ENCODE assay signal across 9 cellular contexts in the genomic region with DNA sequence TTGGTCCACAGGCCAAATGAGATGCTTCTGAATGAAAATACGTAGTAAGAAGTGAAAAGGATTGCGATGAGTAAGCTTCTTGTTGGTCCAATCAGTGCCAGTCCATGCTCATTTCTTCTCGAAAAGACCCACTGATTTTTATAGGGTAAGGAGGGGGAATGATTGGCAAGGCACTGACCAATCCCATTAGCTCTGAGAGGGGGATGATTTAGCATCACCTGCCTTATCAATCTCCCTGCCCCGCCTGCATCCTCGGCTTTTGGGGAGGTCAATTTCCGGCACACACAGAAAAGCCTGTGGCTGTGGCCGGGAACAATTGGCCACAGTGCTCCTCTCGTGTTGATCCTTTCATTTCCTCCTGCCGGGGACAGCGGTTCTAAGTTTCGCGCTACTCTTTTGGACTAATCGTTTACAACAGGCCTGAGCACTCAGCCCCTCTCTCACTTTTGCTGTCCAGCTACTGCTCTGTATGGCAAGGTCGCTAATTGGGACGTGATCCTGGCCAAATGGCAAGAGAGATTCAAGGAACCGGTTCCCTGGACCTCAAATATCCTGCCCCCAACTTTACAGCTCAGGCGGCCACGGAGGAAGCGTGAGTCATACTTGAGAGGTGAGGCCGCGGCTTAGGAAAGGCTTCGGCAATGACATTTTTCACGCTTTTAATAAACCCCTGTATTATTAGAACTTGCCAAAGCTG. TPM values are rescaled to one million over a fixed set of nuclear protein-coding genes. Genes with fewer than 3 reads are reported as not detected.
DNase-seq lines count a peak whose midpoint lies in the region; ATAC-seq, FAIRE-seq and TF ChIP-seq lines count a peak whose summit lies in the region.
"Had no signal": no experiment of that assay in that cellular context is flagged by ENCODE, and none has a peak within 500 bp of the region (broad histone marks: within the 10 kb centered on the region; RNA-seq: fewer than 3 reads in every experiment).

No MANE protein-coding gene starts in this region.

- H3K4me3 Mint-ChIP-seq in T-cell, result peak overlapping the region in 2 of 3 donors; percentile 20 to 43
- no peak overlapping the region for H3K4me3 Mint-ChIP-seq in H9
- H3K4me3 Mint-ChIP-seq in glutamatergic neuron (ENCODE audit: unreplicated experiment), result no peak overlapping the region

- no peak overlapping the region for H4K8ac ChIP-seq in H9 (replicated peaks; ENCODE audit: insufficient read length, low read depth, low read length)

- no peak overlapping the region for H3K9ac ChIP-seq in H9 (ENCODE audit: extremely low read depth, insufficient read length, low read length)
- no peak overlapping the region for H3K9ac ChIP-seq in kidney (ENCODE audit: low read length in 2 of 2)

- no peak overlapping the region for H3K23ac ChIP-seq in H9 (ENCODE audit: insufficient read length, low read depth, low read length)

- H3K4me1 Mint-ChIP-seq in T-cell (peaks cover 0 to 8% (median 0%) of the 10 kb centered on the region in 3 donors), H9 (peaks cover 12 to 16% of the 10 kb centered on the region in 2 experiments), glutamatergic neuron (ENCODE audit: low read depth, unreplicated experiment) (peaks cover 5% of the 10 kb centered on the region)

- CTCF ChIA-PET in T-cell (lab: Charles Lee), result no interaction called here

- no peak overlapping the region for H3K27ac Mint-ChIP-seq in T-cell
- no peak overlapping the region for H3K27ac Mint-ChIP-seq in H9
- no peak overlapping the region for H3K27ac Mint-ChIP-seq in glutamatergic neuron (ENCODE audit: unreplicated experiment)

- H3K4ac ChIP-seq in H9 (ENCODE audit: low read depth, low read length), result no peak overlapping the region

- H3K14ac ChIP-seq in H9 (ENCODE audit: insufficient read depth, low read length), result no peak overlapping the region

- H3T11ph ChIP-seq in H9 (ENCODE audit: low read length), result no peak overlapping the region

- H3K4me1 ChIP-seq in H9 (ENCODE audit: insufficient read depth, low read length) (no peaks in the 10 kb centered on the region; the same call in 1 of the 2 replicates), kidney (ENCODE audit: control insufficient read depth in 1 of 2, insufficient read depth in 1 of 2, low read depth in 1 of 2, low read length in 2 of 2) (no peaks in the 10 kb centered on the region)

- H2AFZ ChIP-seq in H9 (ENCODE audit: low read length), result no peak overlapping the region

- no peak overlapping the region for H3K4me2 ChIP-seq in H9 (ENCODE audit: insufficient read depth, insufficient read length, low read length)

- H3K18ac ChIP-seq in H9 (ENCODE audit: insufficient read length, low read depth, low read length), result no peak overlapping the region

- H3K36me3 ChIP-seq in H7 (replicated peaks; ENCODE audit: control insufficient read depth, insufficient read depth, low read length) (no peaks in the 10 kb centered on the region), kidney (ENCODE audit: control insufficient read depth in 1 of 2, insufficient read depth in 2 of 2, low read length in 2 of 2) (no peaks in the 10 kb centered on the region)

- no CpG with 5 or more reads among the region's 23 CpGs for WGBS in H9 (ENCODE audit: extremely low coverage, insufficient read length, low lambda C conversion rate)

- no peak overlapping the region for H2BK120ac ChIP-seq in H9 (ENCODE audit: low read depth, low read length, poor library complexity, severe bottlenecking)

- TF ChIP-seq CTCF in fibroblast of mammary gland (conservative IDR thresholded peaks at IDR 0.05; ENCODE audit: control insufficient read depth, insufficient read depth, low read depth, low read length) (no peak), H9 (conservative IDR thresholded peaks at IDR 0.05) (no peak), glutamatergic neuron (IDR thresholded peaks at IDR 0.05; ENCODE audit: partially characterized antibody, unreplicated experiment) (no peak), kidney (IDR thresholded peaks at IDR 0.05; ENCODE audit: borderline replicate concordance, extremely low read depth, insufficient read depth) (no peak)

- FAIRE-seq in kidney (lab: Jason Lieb, UNC), result no peak

- POLR2A ChIA-PET in T-cell (lab: Charles Lee), result no interaction called here

- no peak overlapping the region for H2BK15ac ChIP-seq in H9 (ENCODE audit: low read depth, low read length)

- H3K79me2 ChIP-seq in H9 (ENCODE audit: insufficient read depth, low read length), result no peaks in the 10 kb centered on the region

- H3K27me3 ChIP-seq in H7 (ENCODE audit: control insufficient read depth, insufficient read depth, low read length) (no peaks in the 10 kb centered on the region), H9 (ENCODE audit: insufficient read depth, low read length) (no peaks in the 10 kb centered on the region)

- H3K27ac ChIP-seq in H9 (ENCODE audit: insufficient read length, low read depth, low read length) (no peak overlapping the region), kidney (ENCODE audit: low read depth in 2 of 2, low read length in 2 of 2) (no peak overlapping the region)

- H3K36me3 Mint-ChIP-seq in T-cell (no peaks in the 10 kb centered on the region), H9 (ENCODE audit: insufficient read depth in 1 of 3, low read depth in 3 of 3) (no peaks in the 10 kb centered on the region), glutamatergic neuron (ENCODE audit: unreplicated experiment) (no peaks in the 10 kb centered on the region)

- H4K91ac ChIP-seq in H9 (ENCODE audit: insufficient read length, low read depth, low read length), result no peak overlapping the region

- H3K9me3 ChIP-seq in H9 (ENCODE audit: control insufficient read depth, low read depth, low read length) (no peaks in the 10 kb centered on the region), kidney (ENCODE audit: control insufficient read depth in 1 of 2, low read length in 2 of 2) (no peaks in the 10 kb centered on the region)

- no peaks in the 10 kb centered on the region for H3K79me1 ChIP-seq in H9 (ENCODE audit: insufficient read depth, low read depth, low read length, poor library complexity, severe bottlenecking)

- no peak overlapping the region for H4K5ac ChIP-seq in H9 (ENCODE audit: insufficient read length, low read depth, low read length)

- intact Hi-C loops in kidney (cut with DNase I), result no loop called here

- no peak overlapping the region for H2BK5ac ChIP-seq in H9 (ENCODE audit: insufficient read length, low read length)

- H4K20me1 ChIP-seq in H9 (ENCODE audit: control insufficient read depth, insufficient read depth, insufficient read length), result no peaks in the 10 kb centered on the region

- H3K4me3 ChIP-seq in H7 (ENCODE audit: insufficient read depth, low read depth, low read length) (no peak overlapping the region), fibroblast of mammary gland (ENCODE audit: control insufficient read depth, low read depth, low read length) (no peak overlapping the region), kidney (ENCODE audit: low read length in 2 of 2) (no peak overlapping the region)

- no peak overlapping the region for H2BK12ac ChIP-seq in H9 (ENCODE audit: insufficient read length, low read depth, low read length)

- ATAC-seq in T-cell (replicated peaks in 1 of 4), result no peak
- ATAC-seq in left lobe of liver, result no peak

- DNase-seq in A172 (ENCODE audit: low spot score) (peak; percentile 98), H7 (peak; percentile 35), T-cell (no peak), fibroblast of mammary gland (ENCODE audit: low read depth) (peak; percentile 36), left lobe of liver (ENCODE audit: low spot score) (no peak), H9 (no peak), glutamatergic neuron (no peak), kidney (no peak)
- DNase-seq: effector memory CD4-positive, alpha-beta T cell had no signal

- no peak overlapping the region for H2BK20ac ChIP-seq in H9 (ENCODE audit: low read depth, low read length, poor library complexity, severe bottlenecking)

- H3K27me3 Mint-ChIP-seq in T-cell (peaks cover 4 to 18% of the 10 kb centered on the region in 2 donors), H9 (ENCODE audit: low read depth) (peaks cover 7% of the 10 kb centered on the region; the same call in 1 of the 2 replicates), glutamatergic neuron (ENCODE audit: unreplicated experiment) (peaks cover 1% of the 10 kb centered on the region)

- no peaks in the 10 kb centered on the region for H3K23me2 ChIP-seq in H9 (ENCODE audit: insufficient read length, low read depth, low read length, poor library complexity, severe bottlenecking)

- no peaks in the 10 kb centered on the region for H3K9me3 Mint-ChIP-seq in T-cell
- H3K9me3 Mint-ChIP-seq in H9, result no peaks in the 10 kb centered on the region
- H3K9me3 Mint-ChIP-seq in glutamatergic neuron (ENCODE audit: unreplicated experiment), result no peaks in the 10 kb centered on the region

- no peak overlapping the region for H3K56ac ChIP-seq in H9 (ENCODE audit: insufficient read length, low read depth, low read length)

- no peak overlapping the region for H2AK5ac ChIP-seq in H9 (ENCODE audit: insufficient read length, low read length)

RNA-seq across cellular contexts. Expression of gene TBX4, which starts 43.1 kb away (rescaled TPM):
- 0.10 and 1.0 TPM in 2 replicates for total RNA-seq in A172 (2014; rRNA removed; shearing (Covaris generic))
- total RNA-seq in H7 (2014; rRNA removed; shearing (Covaris generic)), result not detected in 2 replicates
- total RNA-seq in T-cell (not detected), left lobe of liver (not detected), H9 (2021) (not detected in 2 replicates), glutamatergic neuron (ENCODE audit: unreplicated experiment) (not detected), kidney (not detected)
- not detected for polyA plus RNA-seq in kidney (ENCODE audit: insufficient read depth, low read depth, low replicate concordance)

Comparison
In these comparisons a context has a peak if more than half of its experiments do, and no peak if none do; other contexts are left out.
1. DNase-seq: peak in A172 (single experiment), H7 (single experiment) and fibroblast of mammary gland (single experiment); none in T-cell (0 of 34), left lobe of liver (single experiment), H9 (single experiment), glutamatergic neuron (single experiment) and kidney (single experiment).
2. H3K4me3 Mint-ChIP-seq: peak in T-cell (2 of 3); none in H9 (0 of 2) and glutamatergic neuron (single experiment).